18 cellular contexts compared by ENCODE assay signal in the genomic region with DNA sequence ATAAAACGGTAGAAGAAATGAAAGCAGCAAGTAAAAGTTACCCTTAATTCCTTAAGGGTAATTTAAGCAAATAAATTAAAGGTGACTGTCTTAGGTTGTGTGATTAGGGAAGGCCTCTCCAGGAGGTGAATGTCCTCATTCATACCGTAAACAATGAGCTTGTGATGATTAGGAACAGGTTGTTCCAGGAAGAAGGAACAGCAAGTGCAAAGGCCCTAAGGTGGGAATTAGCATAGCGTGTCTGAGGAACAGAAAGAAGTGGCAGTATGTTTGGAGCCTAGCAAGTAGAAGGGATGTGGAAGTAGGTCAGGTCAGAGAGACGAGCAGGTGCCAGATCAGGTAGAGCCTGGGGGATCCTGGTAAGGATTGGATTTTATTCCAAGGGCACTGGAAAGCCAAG.
"Had no signal": no experiment of that assay in that cellular context is flagged by ENCODE, and none has a peak within 500 bp of the region (broad histone marks: within the 10 kb centered on the region; RNA-seq: fewer than 3 reads in every experiment).

No MANE protein-coding gene starts in this region.

- DNase-seq: activated CD4-positive, alpha-beta T cell treated with anti-CD3 and anti-CD28 coated beads for 1 hour; activated effector memory CD4-positive, alpha-beta T cell treated with anti-CD3 and anti-CD28 coated beads, Interleukin-2, amount 50 U/mL, for 16 hours; activated T-cell treated with anti-CD3 and anti-CD28 coated beads, Interleukin-2, amount 50 U/mL, for 72 hours; cerebellar nuclear complex; effector CD4-positive, alpha-beta T cell; left cardiac atrium; midbrain; occipital lobe; posterior cingulate gyrus; stimulated activated CD4-positive, alpha-beta T cell treated with anti-CD3 and anti-CD28 coated beads, Interleukin-2, amount 100 ng/mL, for 24 hours; stimulated activated naive CD4-positive, alpha-beta T cell treated with Interleukin-2 at 50 U/mL for 16 hours; T-helper 2 cell; trophoblast cell had no signal

- H3K27ac ChIP-seq: VCaP had no signal

- H3K4me3 ChIP-seq: lung had no signal

- ATAC-seq: activated T-cell treated with anti-CD3 and anti-CD28 coated beads, Interleukin-2, amount 50 U/mL, for 72 hours; left cardiac atrium had no signal

- FAIRE-seq: astrocyte, bronchial epithelial cell, endothelial cell of umbilical vein had no signal
